Comparison of ENCODE assay signal across 19 cellular contexts in genomic region chr17:82118815-82119380, GRCh38. TPM values are rescaled to one million over a fixed set of nuclear protein-coding genes. Genes with fewer than 3 reads are reported as not detected.
DNase-seq lines count a peak whose midpoint lies in the region; ATAC-seq and TF ChIP-seq lines count a peak whose summit lies in the region.
"Had no signal": no experiment of that assay in that cellular context is flagged by ENCODE, and none has a peak within 500 bp of the region (broad histone marks: within the 10 kb centered on the region; RNA-seq: fewer than 3 reads in every experiment).

No MANE protein-coding gene starts in this region.

- H3K27me3 Mint-ChIP-seq in endodermal cell (ENCODE audit: insufficient read depth) = no peaks in the 10 kb centered on the region
- no peaks in the 10 kb centered on the region for H3K27me3 Mint-ChIP-seq in mesothelial cell of epicardium (ENCODE audit: low read depth)
- no peaks in the 10 kb centered on the region for H3K27me3 Mint-ChIP-seq in CD4-positive, alpha-beta memory T cell
- H3K27me3 Mint-ChIP-seq: T-helper 17 cell had no signal

- no peaks in the 10 kb centered on the region for H3K9me3 ChIP-seq in cardiac muscle cell (ENCODE audit: low read depth)
- H3K9me3 ChIP-seq in endodermal cell (ENCODE audit: control insufficient read depth, low read length) = no peaks in the 10 kb centered on the region
- no peaks in the 10 kb centered on the region for H3K9me3 ChIP-seq in upper lobe of right lung
- no peaks in the 10 kb centered on the region for H3K9me3 ChIP-seq in CD4-positive, alpha-beta memory T cell (ENCODE audit: control insufficient read depth in 1 of 2, low read length in 2 of 2)
- H3K9me3 ChIP-seq: A549 had no signal

- DNase-seq in cardiac muscle cell (ENCODE audit: low read depth in 1 of 2, low spot score in 1 of 2) = peak; percentile 44 to 86
- no peak for DNase-seq in Right ventricle myocardium superior
- no peak for DNase-seq in endodermal cell
- DNase-seq in mesothelial cell of epicardium (ENCODE audit: low spot score in 2 of 2, unreplicated experiment in 2 of 2) = no peak
- DNase-seq in upper lobe of right lung = no peak
- DNase-seq in CD4-positive, alpha-beta memory T cell = no peak
- DNase-seq in COR-L47 (lab: John Stamatoyannopoulos, UW) = no peak
- DNase-seq: activated CD8-positive, alpha-beta memory T cell treated with anti-CD3 and anti-CD28 coated beads, Interleukin-2, amount 50 U/mL, for 4 hours; activated naive CD4-positive, alpha-beta T cell treated with anti-CD3 and anti-CD28 coated beads, Interleukin-2, amount 50 U/mL, for 16 hours; central memory CD4-positive, alpha-beta T cell; GF-D8; kidney; NCI-H1930; NCI-H524 treated with DMSO at 0.1 percent for 48 hours; T-helper 17 cell had no signal

- H3K36me3 Mint-ChIP-seq in endodermal cell (ENCODE audit: low read depth) (peaks cover 24% of the 10 kb centered on the region), mesothelial cell of epicardium (peaks cover 9% of the 10 kb centered on the region)
- no peaks in the 10 kb centered on the region for H3K36me3 Mint-ChIP-seq in CD4-positive, alpha-beta memory T cell

- WGBS in endodermal cell (ENCODE audit: insufficient coverage in 1 of 2, insufficient read length in 1 of 2), 2 experiments = 52 to 88% methylated on average over 1 to 8 of the region's 12 CpGs

- H3K4me3 Mint-ChIP-seq in endodermal cell (peak overlapping the region; percentile 16), mesothelial cell of epicardium (peak overlapping the region; percentile 32)
- H3K4me3 Mint-ChIP-seq in CD4-positive, alpha-beta memory T cell = no peak overlapping the region
- H3K4me3 Mint-ChIP-seq: T-helper 17 cell had no signal

- CTCF ChIA-PET in CD4-positive, alpha-beta memory T cell (lab: Charles Lee; ENCODE audit: partially characterized antibody) = interaction anchor here (1.0 kb wide), 1 partner anchor 89 kb away, joined by 4 read pairs; no protein-coding TSS in a partner anchor

- H3K4me1 ChIP-seq in cardiac muscle cell (ENCODE audit: low read depth) (peaks cover 47% of the 10 kb centered on the region), endodermal cell (ENCODE audit: control insufficient read depth, insufficient read depth, low read length) (peaks cover 15% of the 10 kb centered on the region), upper lobe of right lung (no peaks in the 10 kb centered on the region)
- peaks cover 20% of the 10 kb centered on the region for H3K4me1 ChIP-seq in CD4-positive, alpha-beta memory T cell (ENCODE audit: insufficient read depth, low read length)
- H3K4me1 ChIP-seq: A549 had no signal

- H3K36me3 ChIP-seq in cardiac muscle cell (no peaks in the 10 kb centered on the region), endodermal cell (ENCODE audit: control insufficient read depth, insufficient read depth, low read length) (no peaks in the 10 kb centered on the region), upper lobe of right lung (no peaks in the 10 kb centered on the region)
- H3K36me3 ChIP-seq in CD4-positive, alpha-beta memory T cell (ENCODE audit: insufficient read depth, low read length) = no peaks in the 10 kb centered on the region

- no peaks in the 10 kb centered on the region for H3K27me3 ChIP-seq in cardiac muscle cell
- no peaks in the 10 kb centered on the region for H3K27me3 ChIP-seq in endodermal cell (ENCODE audit: control insufficient read depth, insufficient read depth, low read length, poor library complexity, severe bottlenecking)
- no peaks in the 10 kb centered on the region for H3K27me3 ChIP-seq in upper lobe of right lung
- H3K27me3 ChIP-seq in CD4-positive, alpha-beta memory T cell (ENCODE audit: insufficient read depth, low read length) = no peaks in the 10 kb centered on the region

- no peak for TF ChIP-seq POLR2A in GM18505 (IDR thresholded peaks at IDR 0.05; ENCODE audit: borderline replicate concordance, extremely low read depth, insufficient read depth, insufficient read length)

- H3K4me3 ChIP-seq in cardiac muscle cell = no peak overlapping the region
- no peak overlapping the region for H3K4me3 ChIP-seq in endodermal cell (ENCODE audit: low read length)
- no peak overlapping the region for H3K4me3 ChIP-seq in upper lobe of right lung
- no peak overlapping the region for H3K4me3 ChIP-seq in CD4-positive, alpha-beta memory T cell (ENCODE audit: low read length in 2 of 2)
- H3K4me3 ChIP-seq: A549 had no signal

- POLR2A ChIA-PET in CD4-positive, alpha-beta memory T cell (lab: Charles Lee; ENCODE audit: partially characterized antibody) = interaction anchor here (1.4 kb wide), 1 partner anchor 13 kb away, joined by 5 read pairs; no protein-coding TSS in a partner anchor

- peak overlapping the region; percentile 90 for H3K27ac ChIP-seq in cardiac muscle cell
- peak overlapping the region; percentile 44 for H3K27ac ChIP-seq in endodermal cell (ENCODE audit: low read depth, low read length)
- peak overlapping the region; percentile 66 for H3K27ac ChIP-seq in upper lobe of right lung
- H3K27ac ChIP-seq in CD4-positive, alpha-beta memory T cell (ENCODE audit: low read depth, low read length) = no peak overlapping the region
- H3K27ac ChIP-seq: A549 had no signal

- H3K27ac Mint-ChIP-seq in endodermal cell = peak overlapping the region; percentile 81
- H3K27ac Mint-ChIP-seq in mesothelial cell of epicardium = peak overlapping the region; percentile 71
- peak overlapping the region in 3 of 7 donors; percentile 46 to 91 (median 47) for H3K27ac Mint-ChIP-seq in CD4-positive, alpha-beta memory T cell
- H3K27ac Mint-ChIP-seq: T-helper 17 cell had no signal

- ATAC-seq in Right ventricle myocardium superior (ENCODE audit: poor library complexity) (no peak), upper lobe of right lung (peak; percentile 74), GM18505 (IDR thresholded peaks at IDR 0.05; ENCODE audit: unreplicated experiment) (no peak)
- ATAC-seq: A549; activated CD4-positive, CD25-positive, alpha-beta regulatory T cell treated with anti-CD3 and anti-CD28 coated beads, Interleukin-2, amount 50 U/mL, for 24 hours; Panc1; T-helper 17 cell had no signal

- no peak for TF ChIP-seq CTCF in cardiac muscle cell (IDR thresholded peaks at IDR 0.05; ENCODE audit: low read depth, low read length)
- no peak for TF ChIP-seq CTCF in endodermal cell (conservative IDR thresholded peaks at IDR 0.05)
- no peak for TF ChIP-seq CTCF in mesothelial cell of epicardium (IDR thresholded peaks at IDR 0.05; ENCODE audit: unreplicated experiment)
- TF ChIP-seq CTCF in upper lobe of right lung (IDR thresholded peaks at IDR 0.05) = no peak

- H3K4me1 Mint-ChIP-seq in endodermal cell = peaks cover 30% of the 10 kb centered on the region
- H3K4me1 Mint-ChIP-seq in mesothelial cell of epicardium = peaks cover 28% of the 10 kb centered on the region
- H3K4me1 Mint-ChIP-seq in CD4-positive, alpha-beta memory T cell = peaks cover 7 to 22% (median 17%) of the 10 kb centered on the region in 4 donors

- no peaks in the 10 kb centered on the region for H3K9me3 Mint-ChIP-seq in endodermal cell
- H3K9me3 Mint-ChIP-seq in mesothelial cell of epicardium = no peaks in the 10 kb centered on the region
- H3K9me3 Mint-ChIP-seq in CD4-positive, alpha-beta memory T cell = no peaks in the 10 kb centered on the region

- intact Hi-C loops in Right ventricle myocardium superior (cut with DNase I) = no loop called here
- intact Hi-C loops in upper lobe of right lung (cut with DNase I) = no loop called here
- intact Hi-C loops in CD4-positive, alpha-beta memory T cell (cut with micrococcal nuclease) = no loop called here

- H3K9ac ChIP-seq in endodermal cell (ENCODE audit: extremely low read depth, low read length, poor library complexity, severe bottlenecking) = peak overlapping the region; percentile 30

RNA-seq across cellular contexts. Expression of gene FASN, which starts 20.9 kb away (rescaled TPM):
- total RNA-seq in cardiac muscle cell (276 and 279 TPM in 2 replicates), Right ventricle myocardium superior (23.0 TPM), endodermal cell (100 to 1,000 TPM; 371 to 498 TPM), mesothelial cell of epicardium (227 to 230 TPM (median 229 TPM) in 3 replicates), upper lobe of right lung (432 TPM)
- polyA plus RNA-seq in cardiac muscle cell = 61.8 and 85.9 TPM in 2 replicates
- 301 TPM for polyA plus RNA-seq in endodermal cell (2013, experiment 1 of 2)
- polyA plus RNA-seq in endodermal cell (2013, experiment 2 of 2) = 312 TPM
- total RNA-seq in CD4-positive, alpha-beta memory T cell = 10 to 100 TPM; 26.5 to 27.7 TPM
- 1 to 10 TPM in 1 of 2 donors, under 1 TPM in 1; 0.03 to 3.5 TPM for polyA plus RNA-seq in CD4-positive, alpha-beta memory T cell

RNA-seq across cellular contexts. Expression of gene DUS1L, which starts 53.3 kb away (rescaled TPM):
- total RNA-seq in cardiac muscle cell (109 and 184 TPM in 2 replicates), Right ventricle myocardium superior (57.9 TPM), endodermal cell (100 to 1,000 TPM in 1 of 2 donors, 10 to 100 TPM in 1; 85.3 to 108 TPM), mesothelial cell of epicardium (87.3 to 94.9 TPM (median 87.9 TPM) in 3 replicates), upper lobe of right lung (82.4 TPM)
- 183 and 196 TPM in 2 replicates for polyA plus RNA-seq in cardiac muscle cell
- polyA plus RNA-seq in endodermal cell (2013, experiment 1 of 2) = 74.8 TPM
- 69.5 TPM for polyA plus RNA-seq in endodermal cell (2013, experiment 2 of 2)
- total RNA-seq in CD4-positive, alpha-beta memory T cell = 100 to 1,000 TPM; 139 to 141 TPM
- polyA plus RNA-seq in CD4-positive, alpha-beta memory T cell = 100 to 1,000 TPM in 1 of 2 donors, 10 to 100 TPM in 1; 48.1 to 138 TPM

Comparison
In these comparisons a context has a peak if more than half of its experiments do, and no peak if none do; other contexts are left out.
1. DNase-seq: peak in cardiac muscle cell (2 of 2); none in Right ventricle myocardium superior (single experiment), endodermal cell (single experiment), mesothelial cell of epicardium (0 of 2), upper lobe of right lung (single experiment), CD4-positive, alpha-beta memory T cell (0 of 5) and COR-L47 (single experiment).
2. H3K4me3 Mint-ChIP-seq: peak in endodermal cell (single experiment) and mesothelial cell of epicardium (single experiment); none in CD4-positive, alpha-beta memory T cell (0 of 8).